ENCODE assay signal across 24 cellular contexts in the genomic region with DNA sequence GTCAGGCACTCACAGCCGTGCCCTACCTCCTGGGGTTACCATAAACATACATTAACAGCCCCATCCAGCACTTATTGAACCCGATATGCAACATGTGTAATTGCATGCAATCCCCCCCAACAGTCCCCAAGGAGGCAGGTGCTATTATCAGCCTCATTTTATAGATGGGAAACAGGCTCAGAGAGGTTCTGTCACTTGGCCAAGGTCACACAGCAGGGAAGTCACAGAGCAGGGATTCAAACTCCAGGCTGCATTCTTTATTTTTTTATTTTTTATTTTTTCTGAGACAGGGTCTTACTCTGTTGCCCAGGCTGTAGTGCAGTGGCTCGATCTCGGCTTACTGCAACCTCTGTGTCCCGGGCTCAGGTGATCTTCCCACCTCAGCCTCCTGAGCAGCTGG.
"Had no signal": no experiment of that assay in that cellular context is flagged by ENCODE, and none has a peak within 500 bp of the region (broad histone marks: within the 10 kb centered on the region; RNA-seq: fewer than 3 reads in every experiment).

No MANE protein-coding gene starts in this region.

- ATAC-seq: effector memory CD8-positive, alpha-beta T cell; heart right ventricle; left cardiac atrium; left lung; mucosa of descending colon; natural killer cell treated with Interleukin-12 subunit alpha and Interleukin-12 subunit beta and Interleukin-15 and Interleukin-18, amount 100 ng/mL, for 72 hours; stimulated activated effector memory CD8-positive, alpha-beta T cell treated with anti-CD3 and anti-CD28 coated beads, Interleukin-12 subunit alpha, Interleukin-12 subunit beta, amount 100 ng/mL, for 72 hours had no signal

- FAIRE-seq: endometrium, islet of Langerhans had no signal

- H3K4me3 ChIP-seq: esophagus squamous epithelium, heart right ventricle, left lung, mucosa of descending colon, sigmoid colon, stomach, thyroid gland had no signal

- H3K79me2 ChIP-seq: parathyroid adenoma had no signal

- H3K36me3 ChIP-seq: esophagus squamous epithelium, heart right ventricle, left lung, sigmoid colon, stomach, thyroid gland had no signal

- H3K4me1 ChIP-seq: parathyroid adenoma had no signal

- DNase-seq: cortex of kidney; effector memory CD8-positive, alpha-beta T cell; erythroblast; esophagus squamous epithelium; foreskin melanocyte; glutamatergic neuron; heart right ventricle; hippocampal formation; left cardiac atrium; left lung; mesenchymal stem cell; mucosa of descending colon; naive B cell; sigmoid colon; stimulated activated CD4-positive, alpha-beta T cell treated with anti-CD3 and anti-CD28 coated beads, Interleukin-2, amount 100 ng/mL, for 24 hours; stimulated activated CD4-positive, alpha-beta T cell treated with anti-CD3 and anti-CD28 coated beads, Interleukin-4, amount 100 ng/mL, for 24 hours; stimulated activated naive CD4-positive, alpha-beta T cell treated with Interleukin-2 at 50 U/mL for 16 hours; stomach; thyroid gland had no signal

- H3K9me3 ChIP-seq: esophagus squamous epithelium, heart right ventricle, left lung, mucosa of descending colon, sigmoid colon, stomach, thyroid gland had no signal

- H3K9ac ChIP-seq: parathyroid adenoma had no signal

- H3K27ac ChIP-seq: esophagus squamous epithelium, heart right ventricle, left lung, parathyroid adenoma, sigmoid colon, stomach, thyroid gland had no signal

- H2AFZ ChIP-seq: parathyroid adenoma had no signal
